Comparison of ENCODE assay signal across 24 cellular contexts in the genomic region with DNA sequence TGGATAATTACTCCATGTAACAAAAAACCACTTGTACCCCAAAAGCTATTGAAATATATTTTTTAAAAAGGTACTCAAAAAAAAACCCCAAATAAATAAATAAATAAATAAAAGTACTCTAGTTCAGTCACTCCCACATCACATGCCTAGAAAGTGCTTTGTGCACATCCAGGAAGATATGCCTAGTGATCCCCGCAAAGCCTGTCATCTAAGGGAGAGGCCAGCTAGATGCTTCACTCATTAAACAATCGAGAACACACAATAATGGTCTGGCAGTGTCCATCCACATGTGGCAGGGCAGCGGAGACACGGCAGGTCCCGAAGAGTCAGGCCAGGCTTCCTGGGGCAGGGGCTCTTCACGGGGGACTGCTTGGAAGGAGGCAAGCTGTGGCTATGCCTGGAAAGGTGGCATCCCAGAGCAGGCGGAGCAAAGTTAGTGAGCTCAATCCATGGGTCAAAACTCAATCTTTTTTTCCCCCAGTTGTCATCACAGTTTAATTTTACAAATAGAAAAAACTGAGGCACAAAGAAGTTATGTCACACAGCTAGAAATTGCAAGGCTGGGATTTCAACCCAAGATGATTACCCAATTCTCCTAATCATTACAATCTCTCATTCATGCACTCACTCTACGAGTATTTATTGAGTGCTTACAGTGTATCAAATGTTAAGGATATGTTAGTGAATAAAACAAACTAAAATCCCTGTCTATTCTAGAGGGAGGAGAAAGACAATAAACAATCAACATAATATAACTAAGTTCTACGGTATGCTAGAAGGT.
"Had no signal": no experiment of that assay in that cellular context is flagged by ENCODE, and none has a peak within 500 bp of the region (broad histone marks: within the 10 kb centered on the region; RNA-seq: fewer than 3 reads in every experiment).

No MANE protein-coding gene starts in this region.

- H3K4me1 Mint-ChIP-seq: activated B cell treated with CpG ODN at 0.5 μM for 24 hours; activated CD4-positive, alpha-beta T cell treated with anti-CD3 and anti-CD28 coated beads for 36 hours; activated T-helper 17 cell treated with anti-CD3 and anti-CD28 coated beads, Interleukin-2, amount 50 U/mL, for 72 hours had no signal

- H3K27me3 Mint-ChIP-seq: activated B cell treated with CpG ODN at 0.5 μM for 24 hours; activated CD4-positive, alpha-beta T cell treated with anti-CD3 and anti-CD28 coated beads for 36 hours; activated T-cell treated with anti-CD3 and anti-CD28 coated beads, Interleukin-2, amount 50 U/mL, for 24 hours; activated T-helper 17 cell treated with anti-CD3 and anti-CD28 coated beads, Interleukin-2, amount 50 U/mL, for 72 hours; progenitor cell of endocrine pancreas; T-helper 17 cell had no signal

- H3K27me3 ChIP-seq: adrenal gland, ascending aorta, brain microvascular endothelial cell, gastrocnemius medialis, upper lobe of left lung had no signal

- H3K4me3 Mint-ChIP-seq: activated B cell treated with CpG ODN at 0.5 μM for 24 hours; activated CD4-positive, alpha-beta T cell treated with anti-CD3 and anti-CD28 coated beads for 36 hours; activated T-cell treated with anti-CD3 and anti-CD28 coated beads, Interleukin-2, amount 50 U/mL, for 24 hours; activated T-helper 17 cell treated with anti-CD3 and anti-CD28 coated beads, Interleukin-2, amount 50 U/mL, for 72 hours; neural crest cell had no signal

- H3K9me3 ChIP-seq: adrenal gland, ascending aorta, gastrocnemius medialis, lower lobe of right lung, mucosa of descending colon, upper lobe of left lung had no signal

- H3K27ac Mint-ChIP-seq: activated B cell treated with CpG ODN at 0.5 μM for 24 hours; activated CD4-positive, alpha-beta T cell treated with anti-CD3 and anti-CD28 coated beads for 36 hours; activated T-cell treated with anti-CD3 and anti-CD28 coated beads, Interleukin-2, amount 50 U/mL, for 24 hours; activated T-helper 17 cell treated with anti-CD3 and anti-CD28 coated beads, Interleukin-2, amount 50 U/mL, for 72 hours; progenitor cell of endocrine pancreas; T-helper 17 cell had no signal

- FAIRE-seq: keratinocyte had no signal

- H3K9me3 Mint-ChIP-seq: activated naive CD4-positive, alpha-beta T cell treated with anti-CD3 and anti-CD28 coated beads, Interleukin-2, amount 50 U/mL, for 72 hours; activated T-cell treated with anti-CD3 and anti-CD28 coated beads, Interleukin-2, amount 50 U/mL, for 24 hours; activated T-helper 17 cell treated with anti-CD3 and anti-CD28 coated beads, Interleukin-2, amount 50 U/mL, for 72 hours had no signal

- ATAC-seq: activated CD4-positive, alpha-beta T cell treated with anti-CD3 and anti-CD28 coated beads for 36 hours; activated naive CD4-positive, alpha-beta T cell treated with anti-CD3 and anti-CD28 coated beads, Interleukin-2, amount 50 U/mL, for 72 hours; activated T-helper 17 cell treated with anti-CD3 and anti-CD28 coated beads, Interleukin-2, amount 50 U/mL, for 72 hours; gastrocnemius medialis; left colon; mucosa of descending colon; T-helper 17 cell had no signal

- DNase-seq: activated B cell treated with CpG ODN at 0.5 μM for 24 hours; activated CD4-positive, alpha-beta T cell treated with anti-CD3 and anti-CD28 coated beads for 36 hours; activated CD4-positive, alpha-beta T cell treated with anti-CD3 and anti-CD28 coated beads, Interleukin-2, amount 50 U/mL, for 4 hours; activated CD8-positive, alpha-beta memory T cell treated with anti-CD3 and anti-CD28 coated beads for 24 hours; activated CD8-positive, alpha-beta memory T cell treated with anti-CD3 and anti-CD28 coated beads, Interleukin-2, amount 50 U/mL, for 4 hours; activated T-cell treated with anti-CD3 and anti-CD28 coated beads, Interleukin-2, amount 50 U/mL, for 24 hours; adrenal gland; brain microvascular endothelial cell; effector CD8-positive, alpha-beta T cell; gastrocnemius medialis; left colon; lower lobe of right lung; mesendoderm; mucosa of descending colon; stimulated activated CD4-positive, alpha-beta T cell treated with anti-CD3 and anti-CD28 coated beads, Interleukin-4, amount 100 ng/mL, for 24 hours; stimulated activated naive CD4-positive, alpha-beta T cell treated with Interleukin-2 at 50 U/mL for 16 hours; T-helper 17 cell had no signal

- H3K4me3 ChIP-seq: adrenal gland, ascending aorta, gastrocnemius medialis, lower lobe of right lung, mucosa of descending colon, upper lobe of left lung had no signal

- H3K36me3 Mint-ChIP-seq: activated naive CD4-positive, alpha-beta T cell treated with anti-CD3 and anti-CD28 coated beads, Interleukin-2, amount 50 U/mL, for 72 hours had no signal

- H3K36me3 ChIP-seq: adrenal gland, gastrocnemius medialis had no signal

- H3K4me1 ChIP-seq: adrenal gland, ascending aorta, lower lobe of right lung had no signal
